Comparison of ENCODE assay signal across 13 cellular contexts in genomic region chr17:66431910-66432309, GRCh38.
DNase-seq lines count a peak whose midpoint lies in the region; ATAC-seq lines count a peak whose summit lies in the region.
"Had no signal": no experiment of that assay in that cellular context is flagged by ENCODE, and none has a peak within 500 bp of the region (broad histone marks: within the 10 kb centered on the region; RNA-seq: fewer than 3 reads in every experiment).

No MANE protein-coding gene starts in this region.

- H3K27me3 ChIP-seq in SJSA1 (replicated peaks): no peaks in the 10 kb centered on the region

- H3K9me3 ChIP-seq in SJSA1 (replicated peaks): no peaks in the 10 kb centered on the region

- DNase-seq in COLO829 (ENCODE audit: low spot score) (peak; percentile 12), SJSA1 (ENCODE audit: low read depth in 1 of 2, low spot score in 2 of 2) (peak in 1 of 2 experiments; percentile 69), pulmonary artery endothelial cell (ENCODE audit: low read depth, low spot score) (peak; percentile 27), mucosa of gallbladder (ENCODE audit: low spot score) (no peak), putamen (ENCODE audit: low spot score) (no peak), NCI-H345 (lab: John Stamatoyannopoulos, UW) (no peak)
- DNase-seq: activated T-cell treated with anti-CD3 and anti-CD28 coated beads, Interleukin-2, amount 50 U/mL, for 4 hours; DMS153; erythroblast; midbrain; NCI-H510A treated with DMSO at 0.1 percent for 48 hours had no signal

- ATAC-seq in esophagus mucosa (peak; percentile 54), GM21515 (IDR thresholded peaks at IDR 0.05; ENCODE audit: unreplicated experiment) (no peak)
- ATAC-seq: activated T-cell treated with anti-CD3 and anti-CD28 coated beads, Interleukin-2, amount 50 U/mL, for 4 hours had no signal

- no peaks in the 10 kb centered on the region for H3K36me3 ChIP-seq in SJSA1

- H3K4me1 ChIP-seq in SJSA1 (replicated peaks): peaks cover 31% of the 10 kb centered on the region

- no peak overlapping the region for H3K4me3 ChIP-seq in SJSA1

- peak overlapping the region; percentile 52 for H3K27ac ChIP-seq in SJSA1

Comparison
In these comparisons a context has a peak if more than half of its experiments do, and no peak if none do; other contexts are left out.
1. DNase-seq: peak in COLO829 (single experiment) and pulmonary artery endothelial cell (single experiment); none in mucosa of gallbladder (single experiment), putamen (single experiment) and NCI-H345 (single experiment).